ENCODE assay signal across 1 cellular context in the genomic region with DNA sequence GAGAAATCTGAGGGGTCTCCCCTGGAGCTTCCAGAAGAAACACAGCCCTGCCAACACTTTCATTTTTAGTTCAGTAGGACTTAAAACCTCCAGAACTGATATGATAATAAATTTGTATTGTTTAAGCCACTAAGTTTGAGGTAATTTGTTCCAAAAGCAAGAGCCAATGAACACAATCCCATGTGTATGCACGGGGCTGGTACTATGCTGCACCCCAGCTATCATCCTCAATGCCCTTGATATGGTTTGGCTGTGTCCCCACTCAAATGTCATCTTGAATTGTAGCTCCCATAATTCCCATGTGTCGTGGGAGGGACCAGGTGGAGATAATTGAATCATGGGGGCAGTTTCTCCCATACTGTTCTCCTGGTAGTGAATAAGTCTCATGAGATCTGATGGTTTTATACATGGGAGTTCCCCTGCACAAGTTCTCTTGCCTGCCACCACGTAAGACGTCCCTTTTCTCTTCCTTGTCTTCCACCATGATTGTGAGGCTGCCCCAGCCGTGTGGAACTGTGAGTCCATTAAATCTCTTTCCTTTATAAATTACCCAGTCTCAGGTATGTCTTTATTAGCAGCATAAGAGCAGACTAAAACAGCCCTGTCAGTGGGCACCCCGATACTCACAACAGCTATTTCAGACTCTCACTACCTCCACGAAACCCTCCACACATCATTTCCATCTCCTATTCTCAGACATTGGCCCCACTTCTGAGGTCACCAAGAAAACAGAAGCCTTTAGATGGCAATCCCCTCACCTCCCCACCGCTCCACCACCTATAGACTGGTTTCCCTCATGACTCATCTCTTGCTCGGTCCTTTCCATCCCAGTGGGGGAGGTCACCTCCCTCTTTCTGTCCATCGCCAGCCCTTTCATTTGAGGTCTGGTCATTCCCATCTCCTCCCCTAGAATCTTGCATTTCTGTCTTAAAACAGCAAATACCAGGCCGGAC.
TF ChIP-seq lines count a peak whose summit lies in the region.

No MANE protein-coding gene starts in this region.

TF ChIP-seq in GM12878, 131 proteins besides CTCF, POLR2A, EP300 and RAD21 (continued from another document and continues in another):
- TF ChIP-seq TARDBP (IDR thresholded peaks at IDR 0.05; ENCODE audit: borderline replicate concordance), result no peak
- no peak for TF ChIP-seq CBX3 (IDR thresholded peaks at IDR 0.05; ENCODE audit: borderline replicate concordance, low read depth)
- no peak for TF ChIP-seq KDM1A (IDR thresholded peaks at IDR 0.05; ENCODE audit: borderline replicate concordance)
- TF ChIP-seq ZNF274 (IDR thresholded peaks at IDR 0.05; ENCODE audit: insufficient read depth, insufficient read length), result no peak
- TF ChIP-seq NFIC (IDR thresholded peaks at IDR 0.05; ENCODE audit: low read depth, low read length), result peak; percentile 81
- TF ChIP-seq MTA2 (IDR thresholded peaks at IDR 0.05; ENCODE audit: low read depth), result peak; percentile 73
- no peak for TF ChIP-seq HDGF (IDR thresholded peaks at IDR 0.05)
- no peak for TF ChIP-seq NR2C2 (IDR thresholded peaks at IDR 0.05; ENCODE audit: borderline replicate concordance, control insufficient read depth, insufficient read length, low read depth)
- TF ChIP-seq RCOR1 (conservative IDR thresholded peaks at IDR 0.05; ENCODE audit: low read depth, low read length), result no peak
- TF ChIP-seq ATF2 (IDR thresholded peaks at IDR 0.05; ENCODE audit: low read length), result peak; percentile 80
- no peak for TF ChIP-seq STAT1 (conservative IDR thresholded peaks at IDR 0.05)
- TF ChIP-seq CBFB (IDR thresholded peaks at IDR 0.05; ENCODE audit: low read depth), result no peak; the same call in 1 of the 2 replicates
- peak; percentile 70 for TF ChIP-seq NR2F1 (conservative IDR thresholded peaks at IDR 0.05)
- no peak for TF ChIP-seq SIX5 (IDR thresholded peaks at IDR 0.05; ENCODE audit: low read depth, low read length, severe bottlenecking)
- no peak for TF ChIP-seq YBX1 (IDR thresholded peaks at IDR 0.05)
- TF ChIP-seq PAX5 (IDR thresholded peaks at IDR 0.05; ENCODE audit: borderline replicate concordance, low read depth, low read length), result peak; percentile 69; the same call in 1 of the 2 replicates
- TF ChIP-seq EED (IDR thresholded peaks at IDR 0.05; ENCODE audit: low read depth), result peak; percentile 91
- TF ChIP-seq ZBTB11 (CRISPR knock-in tag; IDR thresholded peaks at IDR 0.05), result no peak
- TF ChIP-seq RELA (IDR thresholded peaks at IDR 0.05; ENCODE audit: borderline replicate concordance, partially characterized antibody), result peak; percentile 82
- no peak for TF ChIP-seq MYB (IDR thresholded peaks at IDR 0.05; ENCODE audit: borderline replicate concordance, low read depth, low read length)
- TF ChIP-seq ZNF207 (IDR thresholded peaks at IDR 0.05; ENCODE audit: borderline replicate concordance), result no peak
- no peak for TF ChIP-seq NFXL1 (IDR thresholded peaks at IDR 0.05; ENCODE audit: borderline replicate concordance)
- TF ChIP-seq RUNX3 (IDR thresholded peaks at IDR 0.05; ENCODE audit: low read length), result peak; percentile 90
- peak; percentile 72; the same call in 1 of the 2 replicates for TF ChIP-seq FOXM1 (IDR thresholded peaks at IDR 0.05; ENCODE audit: low read depth, low read length)
- no peak for TF ChIP-seq POU2F2 (IDR thresholded peaks at IDR 0.05; ENCODE audit: borderline replicate concordance, low read depth, low read length)
- no peak for TF ChIP-seq CHD1 (IDR thresholded peaks at IDR 0.05; ENCODE audit: low read depth, low read length)
- no peak for TF ChIP-seq EZH2 (IDR thresholded peaks at IDR 0.05; ENCODE audit: borderline replicate concordance, control insufficient read depth, low read depth, low read length)
- TF ChIP-seq MXI1 (IDR thresholded peaks at IDR 0.05; ENCODE audit: low read depth, low read length), result no peak
- TF ChIP-seq, protein P1, sequence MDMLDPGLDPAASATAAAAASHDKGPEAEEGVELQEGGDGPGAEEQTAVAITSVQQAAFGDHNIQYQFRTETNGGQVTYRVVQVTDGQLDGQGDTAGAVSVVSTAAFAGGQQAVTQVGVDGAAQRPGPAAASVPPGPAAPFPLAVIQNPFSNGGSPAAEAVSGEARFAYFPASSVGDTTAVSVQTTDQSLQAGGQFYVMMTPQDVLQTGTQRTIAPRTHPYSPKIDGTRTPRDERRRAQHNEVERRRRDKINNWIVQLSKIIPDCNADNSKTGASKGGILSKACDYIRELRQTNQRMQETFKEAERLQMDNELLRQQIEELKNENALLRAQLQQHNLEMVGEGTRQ (IDR thresholded peaks at IDR 0.05; ENCODE audit: borderline replicate concordance, low read depth, low read length), result no peak
- TF ChIP-seq JUND (IDR thresholded peaks at IDR 0.05; ENCODE audit: low read depth, low read length), result no peak
- no peak for TF ChIP-seq NFYA (IDR thresholded peaks at IDR 0.05; ENCODE audit: borderline replicate concordance, low read depth, low read length)
- no peak for TF ChIP-seq LARP7 (IDR thresholded peaks at IDR 0.05)
- 0 out of 2 replicates have a peak, but pooled peaks have one; percentile 32 for TF ChIP-seq ZNF217 (IDR thresholded peaks at IDR 0.05)
- peak; percentile 54 for TF ChIP-seq MEF2B (IDR thresholded peaks at IDR 0.05; ENCODE audit: partially characterized antibody, poor library complexity, severe bottlenecking)
- peak; percentile 83 for TF ChIP-seq MEF2A (IDR thresholded peaks at IDR 0.05; ENCODE audit: insufficient read depth, low read depth, low read length)
- TF ChIP-seq SP1 (IDR thresholded peaks at IDR 0.05; ENCODE audit: low read depth, low read length), result peak; percentile 63
- TF ChIP-seq BCLAF1 (IDR thresholded peaks at IDR 0.05), result no peak
- TF ChIP-seq ASH2L (IDR thresholded peaks at IDR 0.05; ENCODE audit: borderline replicate concordance, low read depth), result no peak
- no peak for TF ChIP-seq TCF7 (IDR thresholded peaks at IDR 0.05; ENCODE audit: borderline replicate concordance)
- TF ChIP-seq TCF12 (IDR thresholded peaks at IDR 0.05; ENCODE audit: low read depth, low read length), result no peak
- TF ChIP-seq STAT3 (IDR thresholded peaks at IDR 0.05; ENCODE audit: low read depth, low read length), result no peak
- TF ChIP-seq RBBP5 (conservative IDR thresholded peaks at IDR 0.05), result no peak
- TF ChIP-seq PML (IDR thresholded peaks at IDR 0.05; ENCODE audit: low read length), result no peak
- TF ChIP-seq IRF4 (IDR thresholded peaks at IDR 0.05; ENCODE audit: low read depth, low read length), result peak; percentile 81
- TF ChIP-seq WRNIP1 (IDR thresholded peaks at IDR 0.05; ENCODE audit: borderline replicate concordance, low read depth, low read length), result no peak
- TF ChIP-seq, protein P2, sequence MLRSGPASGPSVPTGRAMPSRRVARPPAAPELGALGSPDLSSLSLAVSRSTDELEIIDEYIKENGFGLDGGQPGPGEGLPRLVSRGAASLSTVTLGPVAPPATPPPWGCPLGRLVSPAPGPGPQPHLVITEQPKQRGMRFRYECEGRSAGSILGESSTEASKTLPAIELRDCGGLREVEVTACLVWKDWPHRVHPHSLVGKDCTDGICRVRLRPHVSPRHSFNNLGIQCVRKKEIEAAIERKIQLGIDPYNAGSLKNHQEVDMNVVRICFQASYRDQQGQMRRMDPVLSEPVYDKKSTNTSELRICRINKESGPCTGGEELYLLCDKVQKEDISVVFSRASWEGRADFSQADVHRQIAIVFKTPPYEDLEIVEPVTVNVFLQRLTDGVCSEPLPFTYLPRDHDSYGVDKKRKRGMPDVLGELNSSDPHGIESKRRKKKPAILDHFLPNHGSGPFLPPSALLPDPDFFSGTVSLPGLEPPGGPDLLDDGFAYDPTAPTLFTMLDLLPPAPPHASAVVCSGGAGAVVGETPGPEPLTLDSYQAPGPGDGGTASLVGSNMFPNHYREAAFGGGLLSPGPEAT (IDR thresholded peaks at IDR 0.05; ENCODE audit: low read depth), result peak; percentile 92
- peak; percentile 65; the same call in 1 of the 2 replicates for TF ChIP-seq ZBED1 (IDR thresholded peaks at IDR 0.05; ENCODE audit: borderline replicate concordance)
- TF ChIP-seq GATAD2B (conservative IDR thresholded peaks at IDR 0.05; ENCODE audit: low read depth), result no peak
- no peak for TF ChIP-seq FOXK2 (IDR thresholded peaks at IDR 0.05)
- peak; percentile 80 for TF ChIP-seq BCL11A (IDR thresholded peaks at IDR 0.05; ENCODE audit: low read depth, low read length)
- TF ChIP-seq CREM (IDR thresholded peaks at IDR 0.05; ENCODE audit: low read depth), result peak; percentile 87
- TF ChIP-seq MYC (IDR thresholded peaks at IDR 0.05; ENCODE audit: insufficient read depth, insufficient read length, insufficient replicate concordance, low read length, severe bottlenecking), result no peak
- no peak for TF ChIP-seq BMI1 (IDR thresholded peaks at IDR 0.05; ENCODE audit: borderline replicate concordance)
- TF ChIP-seq ZBTB40 (IDR thresholded peaks at IDR 0.05; ENCODE audit: borderline replicate concordance), result 0 out of 2 replicates have a peak, but pooled peaks have one; percentile 20
- TF ChIP-seq HDAC6 (IDR thresholded peaks at IDR 0.05; ENCODE audit: unreplicated experiment), result no peak
- no peak for TF ChIP-seq RAD51 (IDR thresholded peaks at IDR 0.05)
